In genomic region chr12:118436986-118437385, GRCh38 we compare ENCODE assay signal across 30 cellular contexts.
DNase-seq lines count a peak whose midpoint lies in the region; ATAC-seq, FAIRE-seq and TF ChIP-seq lines count a peak whose summit lies in the region.
"Had no signal": no experiment of that assay in that cellular context is flagged by ENCODE, and none has a peak within 500 bp of the region (broad histone marks: within the 10 kb centered on the region; RNA-seq: fewer than 3 reads in every experiment).

No MANE protein-coding gene starts in this region.

- H3K4me3 ChIP-seq in K562 = no peak overlapping the region
- no peak overlapping the region for H3K4me3 ChIP-seq in transverse colon
- H3K4me3 ChIP-seq: spleen had no signal

- H3K27ac Mint-ChIP-seq in osteocyte (ENCODE audit: unreplicated experiment) = peak overlapping the region; percentile 40
- H3K27ac Mint-ChIP-seq: activated CD8-positive, alpha-beta T cell treated with anti-CD3 and anti-CD28 coated beads, Interleukin-2, amount 10 ng/mL, durations not matched to agents 7 days and 5 days; activated naive CD8-positive, alpha-beta T cell treated with anti-CD3 and anti-CD28 coated beads for 36 hours; CD8-positive, alpha-beta T cell; natural killer cell treated with Interleukin-12 subunit alpha and Interleukin-12 subunit beta and Interleukin-15 and Interleukin-18, amount 100 ng/mL, for 72 hours; stimulated activated effector memory CD8-positive, alpha-beta T cell treated with anti-CD3 and anti-CD28 coated beads, Interleukin-12 subunit alpha, Interleukin-12 subunit beta, amount 100 ng/mL, for 72 hours; T-cell had no signal

- no peaks in the 10 kb centered on the region for H3K9me1 ChIP-seq in K562 (ENCODE audit: control insufficient read depth, insufficient read depth, low read length)

- H3K9me3 Mint-ChIP-seq in osteocyte (ENCODE audit: unreplicated experiment) = no peaks in the 10 kb centered on the region
- H3K9me3 Mint-ChIP-seq: natural killer cell treated with Interleukin-12 subunit alpha and Interleukin-12 subunit beta and Interleukin-15 and Interleukin-18, amount 100 ng/mL, for 72 hours; stimulated activated effector memory CD8-positive, alpha-beta T cell treated with anti-CD3 and anti-CD28 coated beads, Interleukin-12 subunit alpha, Interleukin-12 subunit beta, amount 100 ng/mL, for 72 hours had no signal

- no TSS peak for BruUV-seq in K562 (replicated peaks; lab: Mats Ljungman, UMichigan)

- no peaks in the 10 kb centered on the region for H3K27me3 Mint-ChIP-seq in osteocyte (ENCODE audit: unreplicated experiment)

- no peak for TF ChIP-seq RAD21 in K562 (CRISPR knock-in tag; conservative IDR thresholded peaks at IDR 0.05 in 1 of 2, IDR thresholded peaks at IDR 0.05 in 1 of 2)

- 0% methylated on average over 2 of the region's 2 CpGs for WGBS in K562 (ENCODE audit: insufficient coverage, low coverage, missing lambda C conversion rate)
- WGBS in transverse colon (ENCODE audit: low coverage in 1 of 2), 2 donors = 25 to 45% methylated on average over 1 to 2 of the region's 2 CpGs

- TF ChIP-seq CTCF in K562 (IDR thresholded peaks at IDR 0.05 in 2 of 3, conservative IDR thresholded peaks at IDR 0.05 in 1 of 3; ENCODE audit: insufficient read depth in 2 of 3, low read depth in 1 of 3, low read length in 3 of 3) (no peak), osteocyte (IDR thresholded peaks at IDR 0.05) (no peak), transverse colon (IDR thresholded peaks at IDR 0.05) (no peak)

- H3K79me2 ChIP-seq in K562 (ENCODE audit: control insufficient read depth, insufficient read depth, low read length) = no peaks in the 10 kb centered on the region

- no peaks in the 10 kb centered on the region for H3K36me3 Mint-ChIP-seq in osteocyte (ENCODE audit: unreplicated experiment)
- H3K36me3 Mint-ChIP-seq: natural killer cell treated with Interleukin-12 subunit alpha and Interleukin-12 subunit beta and Interleukin-15 and Interleukin-18, amount 100 ng/mL, for 72 hours; stimulated activated effector memory CD8-positive, alpha-beta T cell treated with anti-CD3 and anti-CD28 coated beads, Interleukin-12 subunit alpha, Interleukin-12 subunit beta, amount 100 ng/mL, for 72 hours had no signal

- CTCF ChIA-PET in K562 (lab: Yijun Ruan, JAX; ENCODE audit: low intra/inter-chr PET ratio) = no interaction called here

- no peak overlapping the region for H3K27ac ChIP-seq in K562 (ENCODE audit: extremely low read depth, low read depth, low read length)
- no peak overlapping the region for H3K27ac ChIP-seq in transverse colon
- H3K27ac ChIP-seq: spleen had no signal

- no peak overlapping the region for H3K4me2 ChIP-seq in K562 (ENCODE audit: insufficient read depth, low read length)

- ATAC-seq in K562 = no peak
- ATAC-seq: activated CD8-positive, alpha-beta T cell treated with anti-CD3 and anti-CD28 coated beads, Interleukin-2, amount 10 ng/mL, durations not matched to agents 7 days and 5 days; CD8-positive, alpha-beta T cell; natural killer cell treated with Interleukin-12 subunit alpha and Interleukin-12 subunit beta and Interleukin-15 and Interleukin-18, amount 100 ng/mL, for 72 hours; Panc1; stimulated activated effector memory CD8-positive, alpha-beta T cell treated with anti-CD3 and anti-CD28 coated beads, Interleukin-12 subunit alpha, Interleukin-12 subunit beta, amount 100 ng/mL, for 72 hours; T-cell had no signal

- peaks cover 0 to 6% of the 10 kb centered on the region in 2 experiments; a peak in 1 of 5 replicates for H3K27me3 ChIP-seq in K562 (ENCODE audit: control insufficient read depth in 2 of 2, insufficient read depth in 2 of 2, low read length in 2 of 2)
- no peaks in the 10 kb centered on the region for H3K27me3 ChIP-seq in transverse colon

- no peak overlapping the region for H3K4me3 Mint-ChIP-seq in osteocyte (ENCODE audit: unreplicated experiment)
- H3K4me3 Mint-ChIP-seq: activated CD8-positive, alpha-beta T cell treated with anti-CD3 and anti-CD28 coated beads, Interleukin-2, amount 10 ng/mL, durations not matched to agents 7 days and 5 days; activated naive CD8-positive, alpha-beta T cell treated with anti-CD3 and anti-CD28 coated beads for 36 hours; CD8-positive, alpha-beta T cell; natural killer cell treated with Interleukin-12 subunit alpha and Interleukin-12 subunit beta and Interleukin-15 and Interleukin-18, amount 100 ng/mL, for 72 hours; stimulated activated effector memory CD8-positive, alpha-beta T cell treated with anti-CD3 and anti-CD28 coated beads, Interleukin-12 subunit alpha, Interleukin-12 subunit beta, amount 100 ng/mL, for 72 hours; T-cell had no signal

- POLR2A ChIA-PET in K562 (lab: Yijun Ruan, JAX) = no interaction called here

- H3K4me1 ChIP-seq in K562 (replicated peaks in 1 of 2; ENCODE audit: control insufficient read depth in 2 of 2, insufficient read depth in 2 of 2, low read length in 2 of 2) (no peaks in the 10 kb centered on the region), transverse colon (peaks cover 0 to 7% (median 0%) of the 10 kb centered on the region in 4 donors)
- H3K4me1 ChIP-seq: spleen had no signal

- no peak overlapping the region for H3K9ac ChIP-seq in K562 (ENCODE audit: insufficient read depth in 1 of 2, low read depth in 2 of 2, low read length in 2 of 2)

- H3K36me3 ChIP-seq in K562 (ENCODE audit: control insufficient read depth, insufficient read depth, low read length) (no peaks in the 10 kb centered on the region), transverse colon (no peaks in the 10 kb centered on the region)
- H3K36me3 ChIP-seq: spleen had no signal

- peaks cover 19% of the 10 kb centered on the region for H3K4me1 Mint-ChIP-seq in osteocyte (ENCODE audit: unreplicated experiment)
- H3K4me1 Mint-ChIP-seq: activated naive CD8-positive, alpha-beta T cell treated with anti-CD3 and anti-CD28 coated beads for 36 hours; stimulated activated effector memory CD8-positive, alpha-beta T cell treated with anti-CD3 and anti-CD28 coated beads, Interleukin-12 subunit alpha, Interleukin-12 subunit beta, amount 100 ng/mL, for 72 hours; T-cell had no signal

- no peak for FAIRE-seq in K562 (lab: Jason Lieb, UNC)
- FAIRE-seq: frontal cortex had no signal

- H3K9me3 ChIP-seq in K562 (replicated peaks; ENCODE audit: control insufficient read depth, insufficient read depth, low read depth, low read length) = no peaks in the 10 kb centered on the region
- H3K9me3 ChIP-seq in transverse colon = no peaks in the 10 kb centered on the region

- DNase-seq in AG20443 (ENCODE audit: low spot score) = peak; percentile 38
- peak; percentile 88 for DNase-seq in HS-5 (ENCODE audit: low read depth)
- DNase-seq in K562 (ENCODE audit: extremely low read depth in 1 of 4, low spot score in 3 of 4) = no peak
- no peak for DNase-seq in osteocyte (ENCODE audit: extremely low spot score, unreplicated experiment)
- no peak for DNase-seq in NCI-H146 treated with DMSO at 0.1 percent for 48 hours (lab: John Stamatoyannopoulos, UW; ENCODE audit: unreplicated experiment)
- no peak for DNase-seq in activated CD4-positive, alpha-beta T cell treated with anti-CD3 and anti-CD28 coated beads, Interleukin-2, amount 50 U/mL, for 4 hours
- no peak for DNase-seq in transverse colon
- DNase-seq: activated CD4-positive, CD25-positive, alpha-beta regulatory T cell treated with anti-CD3 and anti-CD28 coated beads, Interleukin-2, amount 50 U/mL, for 72 hours; activated CD8-positive, alpha-beta T cell treated with anti-CD3 and anti-CD28 coated beads, Interleukin-2, amount 10 ng/mL, durations not matched to agents 7 days and 5 days; activated effector memory CD4-positive, alpha-beta T cell treated with Interleukin-2 at 50 U/mL for 16 hours; activated naive CD8-positive, alpha-beta T cell treated with anti-CD3 and anti-CD28 coated beads for 36 hours; activated T-cell treated with anti-CD3 and anti-CD28 coated beads for 4 hours; CD8-positive, alpha-beta T cell; GDM1; GOT3; hippocampal formation; midbrain; NCI-H1092 treated with DMSO at 0.1 percent for 48 hours; NCI-H2029 treated with DMSO at 0.1 percent for 48 hours; NCI-H446 treated with DMSO at 0.1 percent for 48 hours; NK-92 treated with Interleukin-12 subunit alpha and Interleukin-12 subunit beta, amount 100 ng/mL, for 24 hours; retina; SIG-M5; spleen; stimulated activated CD4-positive, alpha-beta T cell treated with anti-CD3 and anti-CD28 coated beads, Interleukin-2, amount 100 ng/mL, for 48 hours; T-cell had no signal

- H2AFZ ChIP-seq in K562 (ENCODE audit: low read depth, low read length) = no peak overlapping the region

- intact Hi-C loops in K562 (cut with micrococcal nuclease) = no loop called here
- intact Hi-C loops in transverse colon (cut with DNase I; ENCODE audit: low total_unique reads) = no loop called here

- no peak for TF ChIP-seq POLR2A in K562 (conservative IDR thresholded peaks at IDR 0.05)
- TF ChIP-seq POLR2A in transverse colon (IDR thresholded peaks at IDR 0.05) = no peak

- H4K20me1 ChIP-seq in K562 (replicated peaks; ENCODE audit: control insufficient read depth, insufficient read depth, low read length) = no peaks in the 10 kb centered on the region

- in situ Hi-C loops in K562 (cut with MboI) (no loop called here), transverse colon (cut with MboI; ENCODE audit: low pct_ligation_motif_present in 1 of 4, low pct_unique_long_range_greater_than_20kb in 1 of 4, low sequenced_read_pairs in 3 of 4) (no loop called here)

- TF ChIP-seq EP300 in K562 (IDR thresholded peaks at IDR 0.05; ENCODE audit: low read length) (no peak), transverse colon (IDR thresholded peaks at IDR 0.05; ENCODE audit: low read depth) (no peak)

TF ChIP-seq in K562, 482 proteins besides CTCF, POLR2A, EP300 and RAD21:
- TF ChIP-seq ZNF445 (CRISPR knock-in tag; IDR thresholded peaks at IDR 0.05; ENCODE audit: low read depth) (no peak), TBL1XR1 (IDR thresholded peaks at IDR 0.05; ENCODE audit: low read length in 2 of 2) (no peak), SMARCC2 (IDR thresholded peaks at IDR 0.05; ENCODE audit: low read depth) (no peak), PKNOX1 (IDR thresholded peaks at IDR 0.05) (peak; percentile 34; the same call in 1 of the 2 replicates), ZNF274 (IDR thresholded peaks at IDR 0.05; ENCODE audit: borderline replicate concordance, low read depth, low read length) (no peak)

Comparison
In these comparisons a context has a peak if more than half of its experiments do, and no peak if none do; other contexts are left out.
1. DNase-seq: peak in AG20443 (single experiment) and HS-5 (single experiment); none in K562 (0 of 4), osteocyte (single experiment), NCI-H146 treated with DMSO at 0.1 percent for 48 hours (single experiment), activated CD4-positive, alpha-beta T cell treated with anti-CD3 and anti-CD28 coated beads, Interleukin-2, amount 50 U/mL, for 4 hours (0 of 2) and transverse colon (single experiment).